In genomic region chr2:240836781-240837467, GRCh38 we compare ENCODE assay signal across 16 cellular contexts. TPM values are rescaled to one million over a fixed set of nuclear protein-coding genes. Genes with fewer than 3 reads are reported as not detected.
DNase-seq lines count a peak whose midpoint lies in the region; ATAC-seq and TF ChIP-seq lines count a peak whose summit lies in the region.
"Had no signal": no experiment of that assay in that cellular context is flagged by ENCODE, and none has a peak within 500 bp of the region (broad histone marks: within the 10 kb centered on the region; RNA-seq: fewer than 3 reads in every experiment).

No MANE protein-coding gene starts in this region.

- H3K4me3 Mint-ChIP-seq in CD8-positive, alpha-beta T cell: no peak overlapping the region
- H3K4me3 Mint-ChIP-seq: activated CD4-positive, alpha-beta T cell treated with anti-CD3 and anti-CD28 coated beads, Interleukin-2, amount 10 ng/mL, durations not matched to agents 7 days and 5 days; dendritic cell treated with granulocyte-macrophage colony-stimulating factor and Interleukin-4, amounts not matched to agents 40 ng/mL and 50 ng/mL, for 4 days; naive B cell had no signal

- TF ChIP-seq CTCF in gastrocnemius medialis (IDR thresholded peaks at IDR 0.05 in 4 of 5, conservative IDR thresholded peaks at IDR 0.05 in 1 of 5): no peak
- no peak for TF ChIP-seq CTCF in stomach (IDR thresholded peaks at IDR 0.05)
- TF ChIP-seq CTCF in CD8-positive, alpha-beta T cell (IDR thresholded peaks at IDR 0.05): no peak

- H3K9me3 Mint-ChIP-seq in CD8-positive, alpha-beta T cell: no peaks in the 10 kb centered on the region
- H3K9me3 Mint-ChIP-seq: activated CD4-positive, alpha-beta T cell treated with anti-CD3 and anti-CD28 coated beads, Interleukin-2, amount 10 ng/mL, durations not matched to agents 7 days and 5 days; dendritic cell treated with granulocyte-macrophage colony-stimulating factor and Interleukin-4, amounts not matched to agents 40 ng/mL and 50 ng/mL, for 4 days; naive B cell had no signal

- WGBS in right cardiac atrium: 60% methylated on average over 17 of the region's 17 CpGs
- WGBS in stomach, 5 donors: 63 to 75% (median 70%) methylated on average over 10 to 17 of the region's 17 CpGs

- no peak overlapping the region for H3K27ac ChIP-seq in right cardiac atrium (ENCODE audit: low read length)
- H3K27ac ChIP-seq in gastrocnemius medialis: no peak overlapping the region
- no peak overlapping the region for H3K27ac ChIP-seq in stomach
- H3K27ac ChIP-seq in CD8-positive, alpha-beta T cell (ENCODE audit: low read depth, low read length): no peak overlapping the region

- no peaks in the 10 kb centered on the region for H3K27me3 ChIP-seq in right cardiac atrium (ENCODE audit: control insufficient read depth, insufficient read depth)
- peaks cover 0 to 12% (median 0%) of the 10 kb centered on the region in 3 donors for H3K27me3 ChIP-seq in gastrocnemius medialis
- H3K27me3 ChIP-seq in stomach: peaks cover 0 to 35% (median under 1%) of the 10 kb centered on the region in 3 donors
- no peaks in the 10 kb centered on the region for H3K27me3 ChIP-seq in CD8-positive, alpha-beta T cell (ENCODE audit: insufficient read depth, low read length)

- H3K36me3 Mint-ChIP-seq in CD8-positive, alpha-beta T cell: no peaks in the 10 kb centered on the region
- H3K36me3 Mint-ChIP-seq: naive B cell had no signal

- H3K4me3 ChIP-seq in right cardiac atrium (ENCODE audit: low read length) (no peak overlapping the region), gastrocnemius medialis (no peak overlapping the region), stomach (no peak overlapping the region)
- H3K4me3 ChIP-seq in CD8-positive, alpha-beta T cell (ENCODE audit: low read depth, low read length): no peak overlapping the region

- no peaks in the 10 kb centered on the region for H3K4me1 ChIP-seq in right cardiac atrium (ENCODE audit: control insufficient read depth, insufficient read depth, low read length)
- H3K4me1 ChIP-seq in gastrocnemius medialis: peaks cover under 1 to 10% of the 10 kb centered on the region in 2 donors
- H3K4me1 ChIP-seq in stomach: peaks cover 2 to 10% (median 8%) of the 10 kb centered on the region in 4 donors
- H3K4me1 ChIP-seq in CD8-positive, alpha-beta T cell (ENCODE audit: insufficient read depth, low read length): peaks cover 6% of the 10 kb centered on the region

- ATAC-seq in right cardiac atrium: peak; percentile 33 to 54
- peak; percentile 21 to 49 for ATAC-seq in gastrocnemius medialis
- ATAC-seq in GM19035 (IDR thresholded peaks at IDR 0.05; ENCODE audit: unreplicated experiment): no peak
- no peak for ATAC-seq in CD8-positive, alpha-beta T cell

- in situ Hi-C loops in gastrocnemius medialis (cut with MboI; ENCODE audit: low sequenced_read_pairs in 4 of 4): no loop called here

- no peaks in the 10 kb centered on the region for H3K36me3 ChIP-seq in gastrocnemius medialis
- no peaks in the 10 kb centered on the region for H3K36me3 ChIP-seq in stomach
- H3K36me3 ChIP-seq in CD8-positive, alpha-beta T cell (ENCODE audit: insufficient read depth, low read length): no peaks in the 10 kb centered on the region

- peaks cover under 1% of the 10 kb centered on the region for H3K4me1 Mint-ChIP-seq in CD8-positive, alpha-beta T cell (ENCODE audit: low read depth)

- H3K27ac Mint-ChIP-seq in CD8-positive, alpha-beta T cell: no peak overlapping the region
- H3K27ac Mint-ChIP-seq: activated CD4-positive, alpha-beta T cell treated with anti-CD3 and anti-CD28 coated beads, Interleukin-2, amount 10 ng/mL, durations not matched to agents 7 days and 5 days; dendritic cell treated with granulocyte-macrophage colony-stimulating factor and Interleukin-4, amounts not matched to agents 40 ng/mL and 50 ng/mL, for 4 days; naive B cell had no signal

- POLR2A ChIA-PET in CD8-positive, alpha-beta T cell (lab: Charles Lee): no interaction called here

- H3K27me3 Mint-ChIP-seq in CD8-positive, alpha-beta T cell (ENCODE audit: low read depth): peaks cover 3% of the 10 kb centered on the region

- CTCF ChIA-PET in CD8-positive, alpha-beta T cell (lab: Charles Lee): interaction anchor here (1.2 kb wide), 1 partner anchor 14 kb away, joined by 4 read pairs; no protein-coding TSS in a partner anchor

- no peak for TF ChIP-seq EP300 in stomach (IDR thresholded peaks at IDR 0.05)

- peak; percentile 35 for DNase-seq in EL
- DNase-seq in amygdala (lab: John Stamatoyannopoulos, UW): peak in 30 of 56 donors; percentile 16 to 75 (median 48)
- peak; percentile 78 to 90 (median 89) for DNase-seq in right cardiac atrium
- DNase-seq in gastrocnemius medialis: peak; percentile 30 to 48
- DNase-seq in NCI-H2029 (lab: John Stamatoyannopoulos, UW): no peak
- DNase-seq in stomach: no peak
- no peak for DNase-seq in CD8-positive, alpha-beta T cell
- DNase-seq: activated CD4-positive, alpha-beta T cell treated with anti-CD3 and anti-CD28 coated beads, Interleukin-2, amount 10 ng/mL, durations not matched to agents 7 days and 5 days; activated naive CD4-positive, alpha-beta T cell treated with Interleukin-2 at 50 U/mL for 16 hours; DMS79; naive B cell; NCI-H1092; NCI-H526 treated with DMSO at 0.1 percent for 48 hours; SK-N-SH had no signal

- H3K9me3 ChIP-seq in right cardiac atrium (ENCODE audit: control insufficient read depth, low read length) (no peaks in the 10 kb centered on the region), gastrocnemius medialis (no peaks in the 10 kb centered on the region), stomach (no peaks in the 10 kb centered on the region)
- H3K9me3 ChIP-seq in CD8-positive, alpha-beta T cell (ENCODE audit: low read length): no peaks in the 10 kb centered on the region
- H3K9me3 ChIP-seq: SK-N-SH had no signal

- no peak for TF ChIP-seq POLR2A in gastrocnemius medialis (IDR thresholded peaks at IDR 0.05)
- no peak for TF ChIP-seq POLR2A in stomach (IDR thresholded peaks at IDR 0.05)

- intact Hi-C loops in right cardiac atrium (cut with DNase I) (no loop called here), gastrocnemius medialis (cut with DNase I; ENCODE audit: low total_unique reads) (loop anchor here (10.0 kb wide), 1 partner anchor 252 kb away; the partner anchor contains the start of gene CAPN10), stomach (cut with DNase I; ENCODE audit: low total_unique reads) (no loop called here)
- intact Hi-C loops in CD8-positive, alpha-beta T cell (cut with DNase I, micrococcal nuclease): no loop called here

RNA-seq across cellular contexts. Expression of gene KIF1A, which starts 16.9 kb away (rescaled TPM):
- total RNA-seq in right cardiac atrium (10 to 100 TPM; 45.3 to 83.0 (median 66.9) TPM), gastrocnemius medialis (under 1 TPM in 3 of 4 donors, not detected in 1; 0.05 to 0.33 (median 0.09) TPM), stomach (10 to 100 TPM in 1 of 5 donors, 1 to 10 TPM in 3, under 1 TPM in 1; 0.29 to 12.5 (median 3.9) TPM)
- polyA plus RNA-seq in right cardiac atrium (45.7 TPM), stomach (1 to 10 TPM in 1 of 3 donors, under 1 TPM in 2; 0.15 to 4.9 (median 0.63) TPM)
- not detected for total RNA-seq in CD8-positive, alpha-beta T cell

RNA-seq across cellular contexts. Expression of gene AGXT, which starts 31.7 kb away (rescaled TPM):
- not detected for total RNA-seq in right cardiac atrium
- polyA plus RNA-seq in right cardiac atrium: 0.14 TPM
- total RNA-seq in gastrocnemius medialis: 1 to 10 TPM in 2 of 4 donors, not detected in 2; 1.7 to 3.3 TPM
- total RNA-seq in stomach: not detected
- not detected for polyA plus RNA-seq in stomach
- total RNA-seq in CD8-positive, alpha-beta T cell: not detected
- total RNA-seq: activated CD4-positive, alpha-beta T cell treated with anti-CD3 and anti-CD28 coated beads, Interleukin-2, amount 10 ng/mL, durations not matched to agents 7 days and 5 days had no signal
- polyA plus RNA-seq: SK-N-SH had no signal

RNA-seq across cellular contexts. Expression of gene MAB21L4, which starts 59.0 kb away (rescaled TPM):
- total RNA-seq in right cardiac atrium (not detected), gastrocnemius medialis (not detected), stomach (1 to 10 TPM in 1 of 5 donors, under 1 TPM in 2, not detected in 2; 0.45 to 4.9 (median 0.55) TPM)
- polyA plus RNA-seq in right cardiac atrium (not detected), stomach (10 to 100 TPM in 1 of 3 donors, 1 to 10 TPM in 2; 6.0 to 48.9 (median 9.1) TPM)
- total RNA-seq in CD8-positive, alpha-beta T cell: not detected
- total RNA-seq: activated CD4-positive, alpha-beta T cell treated with anti-CD3 and anti-CD28 coated beads, Interleukin-2, amount 10 ng/mL, durations not matched to agents 7 days and 5 days had no signal
- polyA plus RNA-seq: SK-N-SH had no signal

Comparison
In these comparisons a context has a peak if more than half of its experiments do, and no peak if none do; other contexts are left out.
1. DNase-seq: peak in EL (single experiment), amygdala (30 of 56), right cardiac atrium (3 of 3) and gastrocnemius medialis (2 of 2); none in NCI-H2029 (single experiment), stomach (single experiment) and CD8-positive, alpha-beta T cell (0 of 7).
2. ATAC-seq: peak in right cardiac atrium (2 of 2) and gastrocnemius medialis (2 of 2); none in GM19035 (single experiment) and CD8-positive, alpha-beta T cell (single experiment).